In genomic region chr2:216064014-216064630, GRCh38 we compare ENCODE assay signal across 14 cellular contexts. TPM values are rescaled to one million over a fixed set of nuclear protein-coding genes. Genes with fewer than 3 reads are reported as not detected.
DNase-seq lines count a peak whose midpoint lies in the region; ATAC-seq, FAIRE-seq and TF ChIP-seq lines count a peak whose summit lies in the region.
"Had no signal": no experiment of that assay in that cellular context is flagged by ENCODE, and none has a peak within 500 bp of the region (broad histone marks: within the 10 kb centered on the region; RNA-seq: fewer than 3 reads in every experiment).

No MANE protein-coding gene starts in this region.

- TF ChIP-seq CTCF in A673 (conservative IDR thresholded peaks at IDR 0.05; ENCODE audit: low read depth, low read length): peak; percentile 26
- peak; percentile 39 for TF ChIP-seq CTCF in Panc1 (IDR thresholded peaks at IDR 0.05)
- no peak for TF ChIP-seq CTCF in tibial artery (IDR thresholded peaks at IDR 0.05)

- H3K4me1 ChIP-seq in A673 (ENCODE audit: insufficient read depth, low read length, poor library complexity, severe bottlenecking) (no peaks in the 10 kb centered on the region), Panc1 (ENCODE audit: control insufficient read depth, insufficient read depth, low read length) (no peaks in the 10 kb centered on the region), tibial artery (no peaks in the 10 kb centered on the region)
- H3K4me1 ChIP-seq: lower lobe of right lung had no signal

- H3K27ac ChIP-seq in A673 (ENCODE audit: low read depth, low read length, poor library complexity, severe bottlenecking) (no peak overlapping the region), Panc1 (ENCODE audit: low read length) (no peak overlapping the region), tibial artery (no peak overlapping the region)
- H3K27ac ChIP-seq: C4-2B, lower lobe of right lung had no signal

- DNase-seq in A673 (ENCODE audit: low spot score) (no peak), Panc1 (ENCODE audit: low read depth, low spot score) (no peak), iPS-NIHi7 (ENCODE audit: extremely low spot score) (peak; percentile 34), posterior vena cava (ENCODE audit: low spot score) (no peak), ureter (ENCODE audit: low spot score) (no peak), tibial artery (no peak)
- DNase-seq in activated T-cell treated with anti-CD3 and anti-CD28 coated beads, Interleukin-2, amount 50 U/mL, for 1 hour: no peak
- DNase-seq: dermis blood vessel endothelial cell, lower lobe of right lung, NCI-H2081 treated with DMSO at 0.1 percent for 48 hours, nucleus accumbens, T1000 had no signal

- H3K9me3 ChIP-seq in A673 (ENCODE audit: low read depth, low read length, poor library complexity, severe bottlenecking): no peaks in the 10 kb centered on the region
- no peaks in the 10 kb centered on the region for H3K9me3 ChIP-seq in Panc1 (ENCODE audit: control insufficient read depth, insufficient read depth, low read depth, low read length)
- no peaks in the 10 kb centered on the region for H3K9me3 ChIP-seq in tibial artery
- H3K9me3 ChIP-seq: lower lobe of right lung had no signal

- CTCF ChIA-PET in A673 (lab: Charles Lee) (no interaction called here), Panc1 (lab: Charles Lee) (no interaction called here)

- H3K36me3 ChIP-seq in A673 (ENCODE audit: insufficient read depth, low read length, poor library complexity, severe bottlenecking): peaks cover 16% of the 10 kb centered on the region
- no peaks in the 10 kb centered on the region; the same call in 1 of the 2 replicates for H3K36me3 ChIP-seq in Panc1 (ENCODE audit: control insufficient read depth, insufficient read depth, low read length)
- peaks cover 5 to 12% (median 7%) of the 10 kb centered on the region in 3 donors for H3K36me3 ChIP-seq in tibial artery

- no peaks in the 10 kb centered on the region for H3K27me3 ChIP-seq in A673 (replicated peaks; ENCODE audit: insufficient read depth, low read depth, low read length, poor library complexity)
- H3K27me3 ChIP-seq in Panc1 (ENCODE audit: control insufficient read depth, insufficient read depth, low read length): no peaks in the 10 kb centered on the region
- no peaks in the 10 kb centered on the region for H3K27me3 ChIP-seq in tibial artery

- intact Hi-C loops in A673 (cut with micrococcal nuclease; ENCODE audit: unreplicated experiment): no loop called here
- intact Hi-C loops in Panc1 (cut with micrococcal nuclease; ENCODE audit: unreplicated experiment): no loop called here
- intact Hi-C loops in posterior vena cava (cut with DNase I): loop anchor here in 1 of 2 donors (2.0 kb wide), 1 partner anchor 17 kb away; no protein-coding TSS in a partner anchor
- intact Hi-C loops in tibial artery (cut with DNase I; ENCODE audit: low total_unique reads): no loop called here

- ATAC-seq in Panc1: peak; percentile 60; the same call in 1 of the 2 replicates
- ATAC-seq: lower lobe of right lung had no signal

- POLR2A ChIA-PET in A673 (lab: Charles Lee; ENCODE audit: low non-redundant PET) (no interaction called here), Panc1 (lab: Charles Lee) (no interaction called here)

- in situ Hi-C loops in Panc1 (cut with HindIII; ENCODE audit: low pct_unique_long_range_greater_than_20kb, low sequenced_read_pairs): no loop called here

- H3K4me3 ChIP-seq in A673 (ENCODE audit: low read depth, low read length, poor library complexity, severe bottlenecking): no peak overlapping the region
- H3K4me3 ChIP-seq in Panc1 (ENCODE audit: low read depth in 2 of 2, low read length in 2 of 2): no peak overlapping the region
- no peak overlapping the region for H3K4me3 ChIP-seq in tibial artery
- H3K4me3 ChIP-seq: lower lobe of right lung had no signal

- BruUV-seq in A673 (replicated peaks; lab: Mats Ljungman, UMichigan): no TSS peak
- BruUV-seq in Panc1 (replicated peaks; lab: Mats Ljungman, UMichigan): TSS peak; percentile 28

- FAIRE-seq in G401.6 (lab: Jason Lieb, UNC): peak; percentile 90

RNA-seq across cellular contexts. Expression of gene PECR, which starts 17.5 kb away (rescaled TPM):
- 19.7 and 22.2 TPM in 2 replicates for total RNA-seq in A673 (2021)
- 16.5 TPM for total RNA-seq in Panc1 (2021; ENCODE audit: unreplicated experiment)
- 19.2 TPM for polyA plus RNA-seq in Panc1 (2012; ENCODE audit: insufficient read length)
- total RNA-seq in posterior vena cava: 1 to 10 TPM; 3.4 to 4.5 TPM
- 6.3 TPM for total RNA-seq in ureter

RNA-seq across cellular contexts. Expression of gene TMEM169, which starts 17.6 kb away (rescaled TPM):
- 1.1 and 1.7 TPM in 2 replicates for total RNA-seq in A673 (2021)
- total RNA-seq in Panc1 (2021; ENCODE audit: unreplicated experiment): 0.74 TPM
- polyA plus RNA-seq in Panc1 (2012; ENCODE audit: insufficient read length): 1.6 TPM
- total RNA-seq in posterior vena cava: under 1 TPM; 0.38 to 0.51 TPM
- total RNA-seq in ureter: 0.21 TPM

RNA-seq across cellular contexts. Expression of gene XRCC5, which starts 45.0 kb away (rescaled TPM):
- total RNA-seq in A673 (2021) (508 and 534 TPM in 2 replicates), Panc1 (2021; ENCODE audit: unreplicated experiment) (322 TPM), posterior vena cava (100 to 1,000 TPM; 189 to 213 TPM), ureter (282 TPM)
- polyA plus RNA-seq in Panc1 (2012; ENCODE audit: insufficient read length): 173 TPM

RNA-seq across cellular contexts. Expression of gene MREG, which starts 50.8 kb away (rescaled TPM):
- 14.9 and 15.9 TPM in 2 replicates for total RNA-seq in A673 (2021)
- 19.2 TPM for total RNA-seq in Panc1 (2021; ENCODE audit: unreplicated experiment)
- polyA plus RNA-seq in Panc1 (2012; ENCODE audit: insufficient read length): 10.7 TPM
- total RNA-seq in posterior vena cava: under 1 TPM; 0.67 to 0.74 TPM
- 13.8 TPM for total RNA-seq in ureter

Comparison
In these comparisons a context has a peak if more than half of its experiments do, and no peak if none do; other contexts are left out.
1. CTCF ChIP-seq: peak in A673 (single experiment) and Panc1 (single experiment); none in tibial artery (0 of 2).